ENCODE assay signal across 9 cellular contexts in genomic region chr1:179742717-179743678, GRCh38. TPM values are rescaled to one million over a fixed set of nuclear protein-coding genes. Genes with fewer than 3 reads are reported as not detected.
DNase-seq lines count a peak whose midpoint lies in the region; ATAC-seq and TF ChIP-seq lines count a peak whose summit lies in the region.
"Had no signal": no experiment of that assay in that cellular context is flagged by ENCODE, and none has a peak within 500 bp of the region (broad histone marks: within the 10 kb centered on the region; RNA-seq: fewer than 3 reads in every experiment).

Gene FAM163A, plus strand, starts transcription at chr1:179743291. Its CDS starts 69,807 bp downstream, at chr1:179813098.

- DNase-seq in natural killer cell treated with Interleukin-12 subunit alpha and Interleukin-12 subunit beta and Interleukin-15 and Interleukin-18, amount 100 ng/mL, for 72 hours (ENCODE audit: low spot score) = no peak
- DNase-seq in natural killer cell (no peak), ascending aorta (ENCODE audit: low spot score in 2 of 2) (no peak), lung microvascular endothelial cell (ENCODE audit: low read depth in 2 of 2) (peak; percentile 2 to 10), upper lobe of right lung (no peak), NCI-H2081 treated with DMSO at 0.1 percent for 48 hours (lab: John Stamatoyannopoulos, UW) (no peak), activated gamma-delta T cell treated with Interleukin-2 at 50 U/mL for 16 hours (no peak)

- ATAC-seq in natural killer cell treated with Interleukin-12 subunit alpha and Interleukin-12 subunit beta and Interleukin-15 and Interleukin-18, amount 100 ng/mL, for 72 hours = peak; percentile 9 to 57
- ATAC-seq in natural killer cell (no peak), upper lobe of right lung (peak; percentile 15), HG03565 (IDR thresholded peaks at IDR 0.05; ENCODE audit: unreplicated experiment) (no peak)

- TF ChIP-seq CTCF in natural killer cell (IDR thresholded peaks at IDR 0.05) (no peak), ascending aorta (IDR thresholded peaks at IDR 0.05) (no peak), upper lobe of right lung (IDR thresholded peaks at IDR 0.05) (no peak)

- peaks cover 46 to 76% of the 10 kb centered on the region in 2 donors for H3K27me3 Mint-ChIP-seq in natural killer cell treated with Interleukin-12 subunit alpha and Interleukin-12 subunit beta and Interleukin-15 and Interleukin-18, amount 100 ng/mL, for 72 hours
- H3K27me3 Mint-ChIP-seq in natural killer cell (ENCODE audit: low read depth in 2 of 2) = peaks cover 58 to 62% of the 10 kb centered on the region in 2 donors

- no peaks in the 10 kb centered on the region for H3K4me1 Mint-ChIP-seq in natural killer cell treated with Interleukin-12 subunit alpha and Interleukin-12 subunit beta and Interleukin-15 and Interleukin-18, amount 100 ng/mL, for 72 hours (ENCODE audit: low read depth in 2 of 2)
- peaks cover 5 to 8% of the 10 kb centered on the region in 2 donors for H3K4me1 Mint-ChIP-seq in natural killer cell

- peaks cover 7 to 9% of the 10 kb centered on the region in 2 donors for H3K4me1 ChIP-seq in ascending aorta
- H3K4me1 ChIP-seq in upper lobe of right lung = peaks cover 7% of the 10 kb centered on the region

- no peaks in the 10 kb centered on the region for H3K36me3 ChIP-seq in ascending aorta
- H3K36me3 ChIP-seq in upper lobe of right lung = no peaks in the 10 kb centered on the region

- H3K4me3 Mint-ChIP-seq in natural killer cell treated with Interleukin-12 subunit alpha and Interleukin-12 subunit beta and Interleukin-15 and Interleukin-18, amount 100 ng/mL, for 72 hours = no peak within 1 kb of the TSS
- no peak within 1 kb of the TSS for H3K4me3 Mint-ChIP-seq in natural killer cell

- H3K27ac ChIP-seq in ascending aorta (no peak within 1 kb of the TSS), upper lobe of right lung (no peak within 1 kb of the TSS)

- H3K9me3 ChIP-seq in ascending aorta (no peaks in the 10 kb centered on the region), upper lobe of right lung (no peaks in the 10 kb centered on the region)

- H3K4me3 ChIP-seq in ascending aorta (peak within 1 kb of the TSS; percentile 36 to 58), upper lobe of right lung (peak within 1 kb of the TSS; percentile 12)

- H3K9me3 Mint-ChIP-seq in natural killer cell treated with Interleukin-12 subunit alpha and Interleukin-12 subunit beta and Interleukin-15 and Interleukin-18, amount 100 ng/mL, for 72 hours = no peaks in the 10 kb centered on the region
- H3K9me3 Mint-ChIP-seq in natural killer cell = no peaks in the 10 kb centered on the region

- H3K27me3 ChIP-seq in ascending aorta = no peaks in the 10 kb centered on the region
- peaks cover 57% of the 10 kb centered on the region for H3K27me3 ChIP-seq in upper lobe of right lung

- intact Hi-C loops in natural killer cell (cut with micrococcal nuclease) (no loop called here), ascending aorta (cut with DNase I) (no loop called here), upper lobe of right lung (cut with DNase I) (no loop called here)

- no peak within 1 kb of the TSS for H3K27ac Mint-ChIP-seq in natural killer cell treated with Interleukin-12 subunit alpha and Interleukin-12 subunit beta and Interleukin-15 and Interleukin-18, amount 100 ng/mL, for 72 hours
- H3K27ac Mint-ChIP-seq in natural killer cell = no peak within 1 kb of the TSS

- no peaks in the 10 kb centered on the region for H3K36me3 Mint-ChIP-seq in natural killer cell treated with Interleukin-12 subunit alpha and Interleukin-12 subunit beta and Interleukin-15 and Interleukin-18, amount 100 ng/mL, for 72 hours
- no peaks in the 10 kb centered on the region for H3K36me3 Mint-ChIP-seq in natural killer cell

RNA-seq across cellular contexts. Expression of gene FAM163A, which starts in this region (rescaled TPM):
- not detected for total RNA-seq in natural killer cell treated with Interleukin-12 subunit alpha and Interleukin-12 subunit beta and Interleukin-15 and Interleukin-18, amount 100 ng/mL, for 72 hours
- total RNA-seq in natural killer cell = not detected
- not detected for total RNA-seq in ascending aorta
- under 0.01 and 0.22 TPM in 2 replicates for total RNA-seq in lung microvascular endothelial cell
- total RNA-seq in upper lobe of right lung = not detected
- total RNA-seq: liver had no signal

Comparison
In these comparisons a context has a peak if more than half of its experiments do, and no peak if none do; other contexts are left out.
1. Peak in ATAC-seq in natural killer cell treated with Interleukin-12 subunit alpha and Interleukin-12 subunit beta and Interleukin-15 and Interleukin-18, amount 100 ng/mL, for 72 hours; RNA of the gene not detected or under 1 TPM.
2. Peak in DNase-seq in lung microvascular endothelial cell; RNA of the gene not detected or under 1 TPM.
3. Peak in ATAC-seq and H3K4me3 ChIP-seq in upper lobe of right lung; RNA of the gene not detected or under 1 TPM.